Comparison of ENCODE assay signal across 22 cellular contexts in genomic region chr11:17333799-17334586, GRCh38. TPM values are rescaled to one million over a fixed set of nuclear protein-coding genes. Genes with fewer than 3 reads are reported as not detected.
DNase-seq lines count a peak whose midpoint lies in the region; ATAC-seq and TF ChIP-seq lines count a peak whose summit lies in the region.
"Had no signal": no experiment of that assay in that cellular context is flagged by ENCODE, and none has a peak within 500 bp of the region (broad histone marks: within the 10 kb centered on the region; RNA-seq: fewer than 3 reads in every experiment).

No MANE protein-coding gene starts in this region.

- H3K27me3 Mint-ChIP-seq in activated naive CD4-positive, alpha-beta T cell treated with anti-CD3 and anti-CD28 coated beads, Interleukin-2, amount 50 U/mL, for 24 hours, result no peaks in the 10 kb centered on the region
- H3K27me3 Mint-ChIP-seq in activated CD8-positive, alpha-beta T cell treated with anti-CD3 and anti-CD28 coated beads for 36 hours, result no peaks in the 10 kb centered on the region
- H3K27me3 Mint-ChIP-seq: progenitor cell of endocrine pancreas; stimulated activated naive CD8-positive, alpha-beta T cell treated with anti-CD3 and anti-CD28 coated beads, Interleukin-15, Interleukin-2, amounts not matched to agents 100 ng/mL and 50 ng/mL, for 24 hours had no signal

- H3K27ac Mint-ChIP-seq in activated naive CD4-positive, alpha-beta T cell treated with anti-CD3 and anti-CD28 coated beads, Interleukin-2, amount 50 U/mL, for 24 hours, result peak overlapping the region; percentile 70
- H3K27ac Mint-ChIP-seq in activated naive CD4-positive, alpha-beta T cell treated with anti-CD3 and anti-CD28 coated beads, Interleukin-2, amount 50 U/mL, for 72 hours, result no peak overlapping the region
- H3K27ac Mint-ChIP-seq in activated CD8-positive, alpha-beta T cell treated with anti-CD3 and anti-CD28 coated beads for 36 hours, result peak overlapping the region; percentile 52
- H3K27ac Mint-ChIP-seq in stimulated activated effector memory CD8-positive, alpha-beta T cell treated with anti-CD3 and anti-CD28 coated beads, Interleukin-12 subunit alpha, Interleukin-12 subunit beta, amount 100 ng/mL, for 72 hours, result peak overlapping the region; percentile 10
- H3K27ac Mint-ChIP-seq: activated T-helper 1 cell treated with anti-CD3 and anti-CD28 coated beads, Interleukin-12 subunit alpha, Interleukin-12 subunit beta, Interleukin-2, Interleukin-4 antibody, amounts not matched to agents 30 ng/mL and 10 ng/mL and 1 ng/mL, durations not matched to agents 14 hours and 24 hours and 36 hours; progenitor cell of endocrine pancreas; stimulated activated naive CD8-positive, alpha-beta T cell treated with anti-CD3 and anti-CD28 coated beads, Interleukin-15, Interleukin-2, amounts not matched to agents 100 ng/mL and 50 ng/mL, for 24 hours had no signal

- H3K9me3 Mint-ChIP-seq in activated naive CD4-positive, alpha-beta T cell treated with anti-CD3 and anti-CD28 coated beads, Interleukin-2, amount 50 U/mL, for 24 hours, result no peaks in the 10 kb centered on the region
- H3K9me3 Mint-ChIP-seq in activated naive CD4-positive, alpha-beta T cell treated with anti-CD3 and anti-CD28 coated beads, Interleukin-2, amount 50 U/mL, for 72 hours, result no peaks in the 10 kb centered on the region
- no peaks in the 10 kb centered on the region for H3K9me3 Mint-ChIP-seq in activated CD8-positive, alpha-beta T cell treated with anti-CD3 and anti-CD28 coated beads for 36 hours
- no peaks in the 10 kb centered on the region for H3K9me3 Mint-ChIP-seq in stimulated activated effector memory CD8-positive, alpha-beta T cell treated with anti-CD3 and anti-CD28 coated beads, Interleukin-12 subunit alpha, Interleukin-12 subunit beta, amount 100 ng/mL, for 72 hours
- H3K9me3 Mint-ChIP-seq: activated T-helper 1 cell treated with anti-CD3 and anti-CD28 coated beads, Interleukin-12 subunit alpha, Interleukin-12 subunit beta, Interleukin-2, Interleukin-4 antibody, amounts not matched to agents 30 ng/mL and 10 ng/mL and 1 ng/mL, durations not matched to agents 14 hours and 24 hours and 36 hours; stimulated activated naive CD8-positive, alpha-beta T cell treated with anti-CD3 and anti-CD28 coated beads, Interleukin-15, Interleukin-2, amounts not matched to agents 100 ng/mL and 50 ng/mL, for 24 hours had no signal

- peaks cover 17% of the 10 kb centered on the region for H3K4me1 Mint-ChIP-seq in activated naive CD4-positive, alpha-beta T cell treated with anti-CD3 and anti-CD28 coated beads, Interleukin-2, amount 50 U/mL, for 24 hours
- peaks cover 18% of the 10 kb centered on the region for H3K4me1 Mint-ChIP-seq in activated CD8-positive, alpha-beta T cell treated with anti-CD3 and anti-CD28 coated beads for 36 hours (ENCODE audit: low read depth)
- H3K4me1 Mint-ChIP-seq in stimulated activated effector memory CD8-positive, alpha-beta T cell treated with anti-CD3 and anti-CD28 coated beads, Interleukin-12 subunit alpha, Interleukin-12 subunit beta, amount 100 ng/mL, for 72 hours, result peaks cover 11% of the 10 kb centered on the region

- no peak for ATAC-seq in activated naive CD4-positive, alpha-beta T cell treated with anti-CD3 and anti-CD28 coated beads, Interleukin-2, amount 50 U/mL, for 72 hours
- ATAC-seq in activated CD8-positive, alpha-beta T cell treated with anti-CD3 and anti-CD28 coated beads for 36 hours, result peak; percentile 77
- ATAC-seq in left ventricle myocardium superior (peak; percentile 96), HG03469 (IDR thresholded peaks at IDR 0.05; ENCODE audit: unreplicated experiment) (no peak), GM18868 (IDR thresholded peaks at IDR 0.05; ENCODE audit: unreplicated experiment) (no peak)
- peak; percentile 56 for ATAC-seq in stimulated activated effector memory CD8-positive, alpha-beta T cell treated with anti-CD3 and anti-CD28 coated beads, Interleukin-12 subunit alpha, Interleukin-12 subunit beta, amount 100 ng/mL, for 72 hours
- ATAC-seq: A549, body of pancreas had no signal

- H3K4me3 Mint-ChIP-seq in activated naive CD4-positive, alpha-beta T cell treated with anti-CD3 and anti-CD28 coated beads, Interleukin-2, amount 50 U/mL, for 24 hours, result no peak overlapping the region
- no peak overlapping the region for H3K4me3 Mint-ChIP-seq in activated CD8-positive, alpha-beta T cell treated with anti-CD3 and anti-CD28 coated beads for 36 hours
- no peak overlapping the region for H3K4me3 Mint-ChIP-seq in stimulated activated effector memory CD8-positive, alpha-beta T cell treated with anti-CD3 and anti-CD28 coated beads, Interleukin-12 subunit alpha, Interleukin-12 subunit beta, amount 100 ng/mL, for 72 hours
- H3K4me3 Mint-ChIP-seq: activated T-helper 1 cell treated with anti-CD3 and anti-CD28 coated beads, Interleukin-12 subunit alpha, Interleukin-12 subunit beta, Interleukin-2, Interleukin-4 antibody, amounts not matched to agents 30 ng/mL and 10 ng/mL and 1 ng/mL, durations not matched to agents 14 hours and 24 hours and 36 hours; stimulated activated naive CD8-positive, alpha-beta T cell treated with anti-CD3 and anti-CD28 coated beads, Interleukin-15, Interleukin-2, amounts not matched to agents 100 ng/mL and 50 ng/mL, for 24 hours had no signal

- H3K36me3 Mint-ChIP-seq in activated naive CD4-positive, alpha-beta T cell treated with anti-CD3 and anti-CD28 coated beads, Interleukin-2, amount 50 U/mL, for 24 hours, result peaks cover 7% of the 10 kb centered on the region
- peaks cover 0 to 5% of the 10 kb centered on the region in 2 donors for H3K36me3 Mint-ChIP-seq in activated naive CD4-positive, alpha-beta T cell treated with anti-CD3 and anti-CD28 coated beads, Interleukin-2, amount 50 U/mL, for 72 hours
- H3K36me3 Mint-ChIP-seq in activated CD8-positive, alpha-beta T cell treated with anti-CD3 and anti-CD28 coated beads for 36 hours (ENCODE audit: low read depth), result peaks cover 27% of the 10 kb centered on the region
- peaks cover 22% of the 10 kb centered on the region for H3K36me3 Mint-ChIP-seq in stimulated activated effector memory CD8-positive, alpha-beta T cell treated with anti-CD3 and anti-CD28 coated beads, Interleukin-12 subunit alpha, Interleukin-12 subunit beta, amount 100 ng/mL, for 72 hours

- CTCF ChIA-PET in activated CD8-positive, alpha-beta T cell treated with anti-CD3 and anti-CD28 coated beads for 36 hours (lab: Charles Lee), result interaction anchor here (0.6 to 1.8 kb wide), 6 partner anchors 16 to 127 kb away, joined by 3 to 8 read pairs (median 3); no protein-coding TSS in a partner anchor

- DNase-seq in activated naive CD4-positive, alpha-beta T cell treated with anti-CD3 and anti-CD28 coated beads, Interleukin-2, amount 50 U/mL, for 72 hours (ENCODE audit: low spot score in 2 of 2), result no peak
- no peak for DNase-seq in activated CD8-positive, alpha-beta T cell treated with anti-CD3 and anti-CD28 coated beads for 36 hours
- DNase-seq in left ventricle myocardium superior, result peak; percentile 35
- no peak for DNase-seq in stimulated activated effector memory CD8-positive, alpha-beta T cell treated with anti-CD3 and anti-CD28 coated beads, Interleukin-12 subunit alpha, Interleukin-12 subunit beta, amount 100 ng/mL, for 72 hours (ENCODE audit: low spot score in 2 of 2)
- DNase-seq in stimulated activated CD4-positive, alpha-beta T cell treated with anti-CD3 and anti-CD28 coated beads, Interleukin-2, amount 100 ng/mL, for 24 hours, result no peak
- DNase-seq: activated CD4-positive, alpha-beta T cell treated with anti-CD3 and anti-CD28 coated beads for 4 hours; AML-193; body of pancreas; GDM1; Karpas-422; kidney; SK-N-SH had no signal

- intact Hi-C loops in activated CD8-positive, alpha-beta T cell treated with anti-CD3 and anti-CD28 coated beads for 36 hours (cut with micrococcal nuclease), result no loop called here
- intact Hi-C loops in left ventricle myocardium superior (cut with micrococcal nuclease), result no loop called here

- TF ChIP-seq CTCF in activated CD8-positive, alpha-beta T cell treated with anti-CD3 and anti-CD28 coated beads for 36 hours (IDR thresholded peaks at IDR 0.05), result no peak

- POLR2A ChIA-PET in activated CD8-positive, alpha-beta T cell treated with anti-CD3 and anti-CD28 coated beads for 36 hours (lab: Charles Lee), result interaction anchor here (0.8 to 1.0 kb wide), 2 partner anchors 15 to 37 kb away, joined by 3 read pairs; no protein-coding TSS in a partner anchor

RNA-seq across cellular contexts. Expression of gene NCR3LG1, which starts 17.6 kb away (rescaled TPM):
- total RNA-seq in activated naive CD4-positive, alpha-beta T cell treated with anti-CD3 and anti-CD28 coated beads, Interleukin-2, amount 50 U/mL, for 72 hours, result 1 to 10 TPM in 1 of 2 donors, under 1 TPM in 1; 0.54 to 2.7 TPM
- total RNA-seq in activated CD8-positive, alpha-beta T cell treated with anti-CD3 and anti-CD28 coated beads for 36 hours, result 1 to 10 TPM; 3.4 to 4.2 TPM
- total RNA-seq in left ventricle myocardium superior, result 0.55 TPM

RNA-seq across cellular contexts. Expression of gene KCNJ11, which starts 54.5 kb away (rescaled TPM):
- under 1 TPM in 1 of 2 donors, not detected in 1; 0.43 TPM for total RNA-seq in activated naive CD4-positive, alpha-beta T cell treated with anti-CD3 and anti-CD28 coated beads, Interleukin-2, amount 50 U/mL, for 72 hours
- total RNA-seq in activated CD8-positive, alpha-beta T cell treated with anti-CD3 and anti-CD28 coated beads for 36 hours, result 1 to 10 TPM; 1.2 to 2.4 TPM
- total RNA-seq in left ventricle myocardium superior, result 29.2 TPM
- total RNA-seq: endothelial cell of umbilical vein, fibroblast of lung, vagina had no signal

RNA-seq across cellular contexts. Expression of gene NUCB2, which starts 57.5 kb away (rescaled TPM):
- total RNA-seq in activated naive CD4-positive, alpha-beta T cell treated with anti-CD3 and anti-CD28 coated beads, Interleukin-2, amount 50 U/mL, for 72 hours, result 100 to 1,000 TPM in 1 of 2 donors, 10 to 100 TPM in 1; 49.4 to 122 TPM
- total RNA-seq in activated CD8-positive, alpha-beta T cell treated with anti-CD3 and anti-CD28 coated beads for 36 hours, result 10 to 100 TPM; 81.9 to 86.0 TPM
- total RNA-seq in left ventricle myocardium superior, result 116 TPM

Comparison
In these comparisons a context has a peak if more than half of its experiments do, and no peak if none do; other contexts are left out.
1. H3K27ac Mint-ChIP-seq: peak in activated naive CD4-positive, alpha-beta T cell treated with anti-CD3 and anti-CD28 coated beads, Interleukin-2, amount 50 U/mL, for 24 hours (single experiment), activated CD8-positive, alpha-beta T cell treated with anti-CD3 and anti-CD28 coated beads for 36 hours (single experiment) and stimulated activated effector memory CD8-positive, alpha-beta T cell treated with anti-CD3 and anti-CD28 coated beads, Interleukin-12 subunit alpha, Interleukin-12 subunit beta, amount 100 ng/mL, for 72 hours (single experiment); none in activated naive CD4-positive, alpha-beta T cell treated with anti-CD3 and anti-CD28 coated beads, Interleukin-2, amount 50 U/mL, for 72 hours (0 of 2).
2. ATAC-seq: peak in activated CD8-positive, alpha-beta T cell treated with anti-CD3 and anti-CD28 coated beads for 36 hours (single experiment), left ventricle myocardium superior (single experiment) and stimulated activated effector memory CD8-positive, alpha-beta T cell treated with anti-CD3 and anti-CD28 coated beads, Interleukin-12 subunit alpha, Interleukin-12 subunit beta, amount 100 ng/mL, for 72 hours (single experiment); none in activated naive CD4-positive, alpha-beta T cell treated with anti-CD3 and anti-CD28 coated beads, Interleukin-2, amount 50 U/mL, for 72 hours (0 of 2), HG03469 (single experiment) and GM18868 (single experiment).